In the genomic region with DNA sequence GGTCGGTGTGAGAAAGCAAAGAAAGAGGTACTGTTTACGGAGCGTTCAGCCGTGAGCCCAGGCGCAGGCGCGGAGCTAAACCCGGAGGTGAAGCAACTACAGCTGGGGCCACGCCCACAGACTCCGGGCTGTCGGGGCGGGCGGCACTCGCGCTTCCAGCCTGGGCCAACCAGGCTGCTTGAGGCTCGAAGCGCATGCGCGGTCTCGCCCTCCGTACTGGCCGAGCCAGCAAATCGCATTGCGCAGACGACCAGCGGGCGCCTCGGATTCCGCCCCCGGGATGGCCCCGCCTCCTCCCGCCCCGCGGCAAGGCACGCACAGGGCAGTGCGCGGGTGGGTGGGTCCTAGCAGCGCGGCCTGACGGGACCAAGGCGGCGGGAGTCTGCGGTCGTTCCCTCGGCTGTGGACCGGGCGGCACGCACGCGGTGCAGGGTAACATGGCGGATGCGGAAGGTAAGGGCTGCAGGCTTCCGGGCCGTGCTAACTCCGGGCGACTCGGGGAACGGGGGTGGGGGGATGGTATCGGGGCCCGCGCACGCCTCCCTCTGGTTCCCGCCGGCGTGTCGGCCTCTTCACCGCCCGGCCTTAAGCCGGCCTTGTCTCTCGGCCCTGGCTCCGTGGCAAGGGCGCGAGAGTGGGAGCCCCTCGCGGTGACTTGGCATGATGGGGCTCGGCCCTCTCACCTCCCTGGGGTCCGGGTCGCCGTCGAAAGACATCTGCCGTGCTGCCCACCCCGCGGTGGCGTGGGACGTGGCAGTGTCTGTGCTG, we compare ENCODE assay signal across 1 cellular context.
TF ChIP-seq lines count a peak whose summit lies in the region.

A gene (plus strand): TSS at position 336 of the 768 bp plus-strand sequence. CDS start 102 bp downstream, at position 438.

TF ChIP-seq in HCT116, 20 proteins besides CTCF, POLR2A, EP300 and RAD21 (continued from another document):
- TF ChIP-seq, protein P1, sequence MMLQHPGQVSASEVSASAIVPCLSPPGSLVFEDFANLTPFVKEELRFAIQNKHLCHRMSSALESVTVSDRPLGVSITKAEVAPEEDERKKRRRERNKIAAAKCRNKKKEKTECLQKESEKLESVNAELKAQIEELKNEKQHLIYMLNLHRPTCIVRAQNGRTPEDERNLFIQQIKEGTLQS (IDR thresholded peaks at IDR 0.05), result no peak
- TF ChIP-seq ZFX (IDR thresholded peaks at IDR 0.05), result peak; percentile 72
- TF ChIP-seq CEBPB (IDR thresholded peaks at IDR 0.05; ENCODE audit: low read depth), result peak; percentile 74
- no peak for TF ChIP-seq CBX3 (IDR thresholded peaks at IDR 0.05; ENCODE audit: low read depth)
- TF ChIP-seq EZH2phosphoT487 (IDR thresholded peaks at IDR 0.05; ENCODE audit: borderline replicate concordance), result no peak
- no peak for TF ChIP-seq SRF (IDR thresholded peaks at IDR 0.05; ENCODE audit: low read depth)
- TF ChIP-seq TCF7L2 (IDR thresholded peaks at IDR 0.05; ENCODE audit: borderline replicate concordance, extremely low read depth, insufficient read depth, insufficient read length), result no peak
